In the genomic region with DNA sequence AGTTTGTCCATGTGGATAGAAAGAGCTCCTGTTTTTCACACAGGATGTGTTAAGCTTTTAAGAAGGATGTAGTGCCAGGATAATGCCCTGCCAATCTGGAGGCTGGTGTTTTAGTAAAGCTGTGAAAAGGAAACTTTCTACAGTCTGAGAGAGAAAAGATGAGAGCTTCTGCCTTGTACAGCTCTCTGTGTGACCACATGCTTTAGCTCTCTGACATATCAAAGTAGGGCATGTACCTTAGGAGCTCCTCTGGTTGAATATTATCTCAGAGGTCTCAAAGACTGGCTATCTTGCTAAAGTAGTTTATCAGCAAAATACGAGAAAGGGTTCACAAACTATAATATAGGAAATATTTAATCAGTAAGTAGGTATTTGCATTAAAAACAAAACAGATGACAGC, we compare ENCODE assay signal across 18 cellular contexts. TPM values are rescaled to one million over a fixed set of nuclear protein-coding genes. Genes with fewer than 3 reads are reported as not detected.
A peak's percentile ranks its signal among the peaks of the same experiment; 100 is the strongest.
DNase-seq lines count a peak whose midpoint lies in the region; ATAC-seq and TF ChIP-seq lines count a peak whose summit lies in the region.
"Had no signal": no experiment of that assay in that cellular context is flagged by ENCODE, and none has a peak within 500 bp of the region (broad histone marks: within the 10 kb centered on the region; RNA-seq: fewer than 3 reads in every experiment).

No MANE protein-coding gene starts in this region.

- no peak overlapping the region for H3K4me3 Mint-ChIP-seq in mesothelial cell of epicardium
- H3K4me3 Mint-ChIP-seq: CD4-positive, alpha-beta memory T cell had no signal

- peaks cover 34% of the 10 kb centered on the region for H3K4me1 Mint-ChIP-seq in mesothelial cell of epicardium
- H3K4me1 Mint-ChIP-seq: CD4-positive, alpha-beta memory T cell had no signal

- H3K9me3 Mint-ChIP-seq in mesothelial cell of epicardium, result no peaks in the 10 kb centered on the region
- H3K9me3 Mint-ChIP-seq: CD4-positive, alpha-beta memory T cell had no signal

- no peak for ATAC-seq in HG03565 (IDR thresholded peaks at IDR 0.05; ENCODE audit: unreplicated experiment)
- ATAC-seq in GM21723 (IDR thresholded peaks at IDR 0.05; ENCODE audit: unreplicated experiment), result no peak

- H3K27ac Mint-ChIP-seq in mesothelial cell of epicardium, result peak overlapping the region; percentile 63
- H3K27ac Mint-ChIP-seq: CD4-positive, alpha-beta memory T cell had no signal

- no peaks in the 10 kb centered on the region for H3K27me3 Mint-ChIP-seq in mesothelial cell of epicardium (ENCODE audit: low read depth)
- H3K27me3 Mint-ChIP-seq: CD4-positive, alpha-beta memory T cell had no signal

- peak; percentile 0 for DNase-seq in DMS53 (lab: John Stamatoyannopoulos, UW)
- no peak for DNase-seq in DMS53 treated with DMSO at 0.1 percent for 48 hours (lab: John Stamatoyannopoulos, UW; ENCODE audit: unreplicated experiment)
- peak; percentile 41 for DNase-seq in D341Med (ENCODE audit: low spot score)
- peak; percentile 46 for DNase-seq in NCI-H526 treated with DMSO at 0.1 percent for 48 hours (lab: John Stamatoyannopoulos, UW)
- no peak for DNase-seq in mesothelial cell of epicardium (ENCODE audit: low spot score in 2 of 2, unreplicated experiment in 2 of 2)
- DNase-seq in T-helper 1 cell, result no peak
- DNase-seq: ACHN; Caco-2; CD4-positive, alpha-beta memory T cell; Kasumi-1; NCI-H187; NCI-H446; NCI-H748 treated with DMSO at 0.1 percent for 48 hours; OCI-M1; SHP77; SK-N-SH had no signal

- TF ChIP-seq CTCF in mesothelial cell of epicardium (IDR thresholded peaks at IDR 0.05; ENCODE audit: unreplicated experiment), result no peak

- peaks cover 6% of the 10 kb centered on the region for H3K36me3 Mint-ChIP-seq in mesothelial cell of epicardium

RNA-seq across cellular contexts. Expression of gene CDIN1, which starts 30.4 kb away (rescaled TPM):
- total RNA-seq in mesothelial cell of epicardium, result 81.6 to 95.5 TPM (median 86.6 TPM) in 3 replicates

Comparison
In these comparisons a context has a peak if more than half of its experiments do, and no peak if none do; other contexts are left out.
1. DNase-seq: peak in DMS53 (single experiment), D341Med (single experiment) and NCI-H526 treated with DMSO at 0.1 percent for 48 hours (single experiment); none in DMS53 treated with DMSO at 0.1 percent for 48 hours (single experiment), mesothelial cell of epicardium (0 of 2) and T-helper 1 cell (0 of 5).